Comparison of ENCODE assay signal across 8 cellular contexts in genomic region chr1:163174524-163175437, GRCh38. TPM values are rescaled to one million over a fixed set of nuclear protein-coding genes. Genes with fewer than 3 reads are reported as not detected.
DNase-seq lines count a peak whose midpoint lies in the region; ATAC-seq and TF ChIP-seq lines count a peak whose summit lies in the region.

No MANE protein-coding gene starts in this region.

- H3K4me1 ChIP-seq in endocrine pancreas (ENCODE audit: control insufficient read depth, insufficient read depth, low read length) (peaks cover 21% of the 10 kb centered on the region), mesodermal cell (ENCODE audit: control insufficient read depth, insufficient read depth, low read length, poor library complexity, severe bottlenecking) (peaks cover 22% of the 10 kb centered on the region)

- no peak overlapping the region for H3K4me3 ChIP-seq in H7 (ENCODE audit: insufficient read depth, low read depth, low read length)
- no peak overlapping the region for H3K4me3 ChIP-seq in WI38 (ENCODE audit: low read depth, low read length)
- H3K4me3 ChIP-seq in endocrine pancreas (ENCODE audit: control insufficient read depth, insufficient read depth, low read length) = peak overlapping the region; percentile 47
- H3K4me3 ChIP-seq in mesodermal cell (ENCODE audit: extremely low read depth, insufficient read depth, low read length, poor library complexity, severe bottlenecking) = no peak overlapping the region

- H3K36me3 ChIP-seq in H7 (replicated peaks; ENCODE audit: control insufficient read depth, insufficient read depth, low read length) = no peaks in the 10 kb centered on the region
- no peaks in the 10 kb centered on the region for H3K36me3 ChIP-seq in endocrine pancreas (ENCODE audit: control insufficient read depth, insufficient read depth, low read length)
- peaks cover 29% of the 10 kb centered on the region for H3K36me3 ChIP-seq in mesodermal cell (ENCODE audit: control insufficient read depth, insufficient read depth, low read length)

- peak; percentile 84 for TF ChIP-seq CTCF in WI38 (IDR thresholded peaks at IDR 0.05; ENCODE audit: low read depth, low read length)

- H3K9ac ChIP-seq in endocrine pancreas (ENCODE audit: control insufficient read depth, insufficient read depth, low read length) = peak overlapping the region; percentile 5

- H3K27ac ChIP-seq in mesodermal cell (ENCODE audit: low read depth, low read length, severe bottlenecking) = peak overlapping the region; percentile 51
- H3K27ac ChIP-seq in substantia nigra (ENCODE audit: low read depth, low read length, poor library complexity, severe bottlenecking) = no peak overlapping the region

- DNase-seq in CD1c-positive myeloid dendritic cell (ENCODE audit: extremely low spot score) = peak; percentile 59
- peak; percentile 20 for DNase-seq in H7
- peak; percentile 15 for DNase-seq in NCI-H2196 treated with DMSO at 0.1 percent for 48 hours (lab: John Stamatoyannopoulos, UW; ENCODE audit: unreplicated experiment)
- peak in 33 of 49 donors; percentile 2 to 65 (median 24) for DNase-seq in substantia nigra (lab: John Stamatoyannopoulos, UW)

- no peak for ATAC-seq in GM19463 (IDR thresholded peaks at IDR 0.05; ENCODE audit: unreplicated experiment)

- H3K9me3 ChIP-seq in endocrine pancreas (ENCODE audit: control insufficient read depth, low read length) = no peaks in the 10 kb centered on the region
- H3K9me3 ChIP-seq in mesodermal cell (ENCODE audit: control insufficient read depth, low read length) = no peaks in the 10 kb centered on the region

- H3K27me3 ChIP-seq in H7 (ENCODE audit: control insufficient read depth, insufficient read depth, low read length) = no peaks in the 10 kb centered on the region
- no peaks in the 10 kb centered on the region for H3K27me3 ChIP-seq in endocrine pancreas (ENCODE audit: control insufficient read depth, insufficient read depth, low read length)

- 65 to 66% methylated on average over 13 to 16 of the region's 18 CpGs for WGBS in mesodermal cell (ENCODE audit: insufficient coverage in 2 of 2), 2 experiments

RNA-seq across cellular contexts. Expression of gene RGS5, which starts 27.9 kb away (rescaled TPM):
- total RNA-seq in H7 (2014; rRNA removed; shearing (Covaris generic)) = 4.2 and 7.9 TPM in 2 replicates
- polyA plus RNA-seq in mesodermal cell (2013, experiment 1 of 2) = 851 TPM
- polyA plus RNA-seq in mesodermal cell (2013, experiment 2 of 2) = 781 TPM
